13 cellular contexts compared by ENCODE assay signal in the genomic region with DNA sequence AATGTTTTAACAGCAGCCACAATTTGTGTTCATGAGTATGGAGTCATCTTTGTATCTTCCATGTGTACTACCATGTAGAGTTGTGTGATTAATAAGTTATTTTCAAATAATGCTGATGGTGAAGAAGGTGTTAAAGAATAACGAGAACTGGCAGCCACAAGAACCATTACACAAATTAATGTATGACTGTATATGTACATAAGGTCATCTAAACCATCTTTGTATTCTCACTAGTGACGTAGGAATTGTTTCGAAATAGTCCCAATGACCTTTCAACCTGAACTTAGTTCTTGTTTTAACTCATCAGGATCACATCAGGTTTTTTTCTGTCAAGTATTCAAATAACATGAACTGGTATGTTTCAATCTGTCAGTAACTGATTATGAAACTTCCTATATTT. TPM values are rescaled to one million over a fixed set of nuclear protein-coding genes. Genes with fewer than 3 reads are reported as not detected.
DNase-seq lines count a peak whose midpoint lies in the region; ATAC-seq, FAIRE-seq and TF ChIP-seq lines count a peak whose summit lies in the region.
"Had no signal": no experiment of that assay in that cellular context is flagged by ENCODE, and none has a peak within 500 bp of the region (broad histone marks: within the 10 kb centered on the region; RNA-seq: fewer than 3 reads in every experiment).

No MANE protein-coding gene starts in this region.

- no peaks in the 10 kb centered on the region for H3K4me1 Mint-ChIP-seq in stimulated activated memory B cell treated with anti-CD40 and anti-IgM and Interleukin-4, amounts not matched to agents 10 μg/mL and 1 μg/mL and 100 μg/mL, for 72 hours
- H3K4me1 Mint-ChIP-seq in endothelial cell (ENCODE audit: unreplicated experiment), result no peaks in the 10 kb centered on the region

- H3K27ac Mint-ChIP-seq in stimulated activated memory B cell treated with anti-CD40 and anti-IgM and Interleukin-4, amounts not matched to agents 10 μg/mL and 1 μg/mL and 100 μg/mL, for 72 hours, result no peak overlapping the region
- no peak overlapping the region for H3K27ac Mint-ChIP-seq in endothelial cell (ENCODE audit: unreplicated experiment)

- no peaks in the 10 kb centered on the region for H3K9me3 Mint-ChIP-seq in stimulated activated memory B cell treated with anti-CD40 and anti-IgM and Interleukin-4, amounts not matched to agents 10 μg/mL and 1 μg/mL and 100 μg/mL, for 72 hours
- H3K9me3 Mint-ChIP-seq in endothelial cell (ENCODE audit: unreplicated experiment), result no peaks in the 10 kb centered on the region

- H3K36me3 Mint-ChIP-seq in stimulated activated memory B cell treated with anti-CD40 and anti-IgM and Interleukin-4, amounts not matched to agents 10 μg/mL and 1 μg/mL and 100 μg/mL, for 72 hours, result no peaks in the 10 kb centered on the region
- H3K36me3 Mint-ChIP-seq in endothelial cell (ENCODE audit: low read depth, unreplicated experiment), result no peaks in the 10 kb centered on the region

- no peak overlapping the region for H3K4me3 ChIP-seq in coronary artery
- H3K4me3 ChIP-seq: esophagus squamous epithelium, skin epidermis had no signal

- peak; percentile 4 for FAIRE-seq in HTR-8/SVneo (lab: Jason Lieb, UNC)

- DNase-seq in SIG-M5 treated with dmso at 0.1 percent for 504 hours (lab: John Stamatoyannopoulos, UW; ENCODE audit: unreplicated experiment) (peak; percentile 38), SIG-M5 (lab: John Stamatoyannopoulos, UW) (no peak), HTR-8/SVneo (ENCODE audit: insufficient read length, low spot score) (no peak), endothelial cell (ENCODE audit: low spot score) (no peak), coronary artery (ENCODE audit: low spot score) (no peak)
- no peak for DNase-seq in activated CD4-positive, alpha-beta T cell treated with anti-CD3 and anti-CD28 coated beads for 4 hours
- DNase-seq: 8988T, amniotic stem cell, esophagus squamous epithelium, mesendoderm had no signal

- H3K4me3 Mint-ChIP-seq in stimulated activated memory B cell treated with anti-CD40 and anti-IgM and Interleukin-4, amounts not matched to agents 10 μg/mL and 1 μg/mL and 100 μg/mL, for 72 hours, result no peak overlapping the region
- H3K4me3 Mint-ChIP-seq in endothelial cell (ENCODE audit: unreplicated experiment), result no peak overlapping the region

- H3K27ac ChIP-seq in coronary artery, result no peak overlapping the region
- H3K27ac ChIP-seq: esophagus squamous epithelium, skin epidermis had no signal

- TF ChIP-seq CTCF in endothelial cell (IDR thresholded peaks at IDR 0.05; ENCODE audit: unreplicated experiment) (no peak), coronary artery (IDR thresholded peaks at IDR 0.05) (no peak)

- peak; percentile 96 for ATAC-seq in HG02798 (IDR thresholded peaks at IDR 0.05; ENCODE audit: poor library complexity, unreplicated experiment)
- peak; percentile 76 for ATAC-seq in stimulated activated memory B cell treated with anti-CD40 and anti-IgM and Interleukin-4, amounts not matched to agents 10 μg/mL and 1 μg/mL and 100 μg/mL, for 72 hours

- no peaks in the 10 kb centered on the region for H3K27me3 Mint-ChIP-seq in stimulated activated memory B cell treated with anti-CD40 and anti-IgM and Interleukin-4, amounts not matched to agents 10 μg/mL and 1 μg/mL and 100 μg/mL, for 72 hours
- H3K27me3 Mint-ChIP-seq in endothelial cell (ENCODE audit: unreplicated experiment), result no peaks in the 10 kb centered on the region

RNA-seq across cellular contexts. Expression of a gene that starts 48.3 kb away (rescaled TPM):
- 9.3 TPM for total RNA-seq in endothelial cell (ENCODE audit: unreplicated experiment)
